Comparison of ENCODE assay signal across 23 cellular contexts in the genomic region with DNA sequence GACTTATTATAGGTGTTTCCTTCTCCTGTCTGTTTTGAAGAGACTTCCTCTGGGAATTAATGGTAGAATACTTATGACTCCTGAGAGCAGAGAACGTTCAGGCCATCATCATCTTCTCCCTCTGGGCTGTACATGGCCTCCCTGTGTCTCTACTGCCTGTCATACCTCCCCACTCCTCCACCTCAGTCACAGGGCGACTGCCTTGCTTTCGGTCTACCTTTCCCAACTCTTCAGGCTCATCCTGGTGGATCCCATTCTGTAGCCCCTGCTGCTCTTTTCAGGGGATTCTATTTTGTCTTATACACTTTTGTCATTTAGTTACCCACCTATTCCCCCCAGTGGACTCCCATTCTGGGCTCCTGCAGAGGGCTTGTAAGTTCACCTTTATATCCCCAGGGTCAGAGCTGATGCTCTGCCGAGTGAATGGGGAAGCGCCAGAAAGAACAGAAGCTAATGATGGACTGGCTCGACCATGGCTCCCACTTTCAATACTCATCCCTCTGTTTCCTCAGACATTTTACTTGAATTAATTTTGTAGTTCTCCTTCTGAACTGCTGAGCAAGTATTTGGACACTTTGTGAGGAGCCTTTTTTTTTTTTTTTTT. TPM values are rescaled to one million over a fixed set of nuclear protein-coding genes. Genes with fewer than 3 reads are reported as not detected.
DNase-seq lines count a peak whose midpoint lies in the region; TF ChIP-seq lines count a peak whose summit lies in the region.
"Had no signal": no experiment of that assay in that cellular context is flagged by ENCODE, and none has a peak within 500 bp of the region (broad histone marks: within the 10 kb centered on the region; RNA-seq: fewer than 3 reads in every experiment).

No MANE protein-coding gene starts in this region.

- no peak overlapping the region for H4K8ac ChIP-seq in neuronal stem cell (ENCODE audit: low read depth, low read length)

- H3K9me3 ChIP-seq in PC-9 (ENCODE audit: insufficient read depth, low read depth) (no peaks in the 10 kb centered on the region), fibroblast of lung (ENCODE audit: control insufficient read depth, insufficient read depth, low read depth, low read length) (no peaks in the 10 kb centered on the region), neuronal stem cell (replicated peaks in 1 of 2; ENCODE audit: control insufficient read depth in 2 of 2, insufficient read depth in 1 of 2, low read depth in 1 of 2, low read length in 2 of 2) (peaks cover 2 to 12% of the 10 kb centered on the region in 2 donors)
- H3K9me3 ChIP-seq: lower lobe of right lung had no signal

- H2AFZ ChIP-seq in PC-9 (no peak overlapping the region), fibroblast of lung (ENCODE audit: low read length) (no peak overlapping the region), neuronal stem cell (ENCODE audit: low read length) (no peak overlapping the region)

- H3K4ac ChIP-seq in neuronal stem cell (ENCODE audit: low read length) = no peak overlapping the region

- H3F3A ChIP-seq in PC-9 (ENCODE audit: insufficient read depth, low read depth) = peaks cover 81% of the 10 kb centered on the region

- no peak overlapping the region for H4K91ac ChIP-seq in neuronal stem cell (ENCODE audit: low read depth, low read length, poor library complexity)

- CTCF ChIA-PET in Calu3 (lab: Charles Lee) = interaction anchor here (0.7 to 0.8 kb wide), 2 partner anchors 20 to 73 kb away, joined by 3 read pairs; no protein-coding TSS in a partner anchor
- CTCF ChIA-PET in PC-9 (lab: Charles Lee) = no interaction called here

- no peaks in the 10 kb centered on the region for H3K79me1 ChIP-seq in neuronal stem cell (ENCODE audit: low read depth, low read length)

- no peak overlapping the region for H2BK15ac ChIP-seq in neuronal stem cell (ENCODE audit: low read length)

- H3K4me1 ChIP-seq in PC-9 (replicated peaks; ENCODE audit: insufficient read depth) = peaks cover 21% of the 10 kb centered on the region; the same call in 1 of the 2 replicates
- H3K4me1 ChIP-seq in fibroblast of lung (ENCODE audit: control insufficient read depth, extremely low read depth, insufficient read depth, low read length) = peaks cover 15% of the 10 kb centered on the region
- peaks cover 9 to 20% of the 10 kb centered on the region in 2 donors for H3K4me1 ChIP-seq in neuronal stem cell (ENCODE audit: control insufficient read depth in 2 of 2, insufficient read depth in 1 of 2, low read depth in 1 of 2, low read length in 2 of 2)

- H3K9ac ChIP-seq in fibroblast of lung (ENCODE audit: insufficient read depth, low read length) = no peak overlapping the region
- H3K9ac ChIP-seq in neuronal stem cell (ENCODE audit: low read depth, low read length, poor library complexity) = no peak overlapping the region

- H3K9me2 ChIP-seq in PC-9 (ENCODE audit: insufficient read depth) = no peaks in the 10 kb centered on the region

- WGBS in neuronal stem cell (ENCODE audit: extremely low coverage in 2 of 2, insufficient read length in 2 of 2, insufficient replicate concordance in 1 of 2), 2 donors = no CpG with 5 or more reads among the region's 6 CpGs

- H3K4me1 Mint-ChIP-seq in Calu3 (ENCODE audit: low read depth, unreplicated experiment) = peaks cover 91% of the 10 kb centered on the region

- H3K9me3 Mint-ChIP-seq in Calu3 (ENCODE audit: low read depth, unreplicated experiment) = no peaks in the 10 kb centered on the region
- H3K9me3 Mint-ChIP-seq: activated naive CD4-positive, alpha-beta T cell treated with anti-CD3 and anti-CD28 coated beads, Interleukin-2, amount 10 ng/mL, durations not matched to agents 7 days and 5 days; T-cell; type B pancreatic cell had no signal

- POLR2A ChIA-PET in PC-9 (lab: Charles Lee; ENCODE audit: unreplicated experiment) = no interaction called here

- no peak overlapping the region for H3K14ac ChIP-seq in neuronal stem cell (ENCODE audit: low read length)

- H3K27me3 Mint-ChIP-seq in Calu3 (ENCODE audit: unreplicated experiment) = no peaks in the 10 kb centered on the region
- H3K27me3 Mint-ChIP-seq: activated naive CD4-positive, alpha-beta T cell treated with anti-CD3 and anti-CD28 coated beads, Interleukin-2, amount 10 ng/mL, durations not matched to agents 7 days and 5 days; T-cell; type B pancreatic cell had no signal

- H3K4me2 ChIP-seq in PC-9 (no peak overlapping the region), fibroblast of lung (ENCODE audit: extremely low read depth, insufficient read depth, low read length) (peak overlapping the region; percentile 16), neuronal stem cell (ENCODE audit: insufficient read depth, low read length, poor library complexity, severe bottlenecking) (no peak overlapping the region)

- H2AK5ac ChIP-seq in neuronal stem cell (ENCODE audit: low read depth, low read length) = no peak overlapping the region

- H4K20me1 ChIP-seq in PC-9 (ENCODE audit: insufficient read depth) = peaks cover 98% of the 10 kb centered on the region
- H4K20me1 ChIP-seq in fibroblast of lung (ENCODE audit: control insufficient read depth, extremely low read depth, insufficient read depth, low read length) = peaks cover 4% of the 10 kb centered on the region

- peaks cover 81% of the 10 kb centered on the region for H3K36me3 Mint-ChIP-seq in Calu3 (ENCODE audit: insufficient read depth, unreplicated experiment)

- BruUV-seq in Calu3 (replicated peaks; lab: Mats Ljungman, UMichigan) = no TSS peak
- BruUV-seq in PC-9 (replicated peaks; lab: Mats Ljungman, UMichigan) = no TSS peak

- peak overlapping the region; percentile 35 for H3K4me3 Mint-ChIP-seq in Calu3 (ENCODE audit: low read depth, unreplicated experiment)
- H3K4me3 Mint-ChIP-seq: activated naive CD4-positive, alpha-beta T cell treated with anti-CD3 and anti-CD28 coated beads, Interleukin-2, amount 10 ng/mL, durations not matched to agents 7 days and 5 days; B cell; CD8-positive, alpha-beta memory T cell; type B pancreatic cell had no signal

- H3K4me3 ChIP-seq in PC-9 (no peak overlapping the region), fibroblast of lung (replicated peaks in 1 of 4; ENCODE audit: control extremely low read depth in 1 of 4, insufficient read depth in 1 of 4, low read depth in 3 of 4, low read length in 4 of 4) (no peak overlapping the region), neuronal stem cell (ENCODE audit: low read length in 2 of 2) (no peak overlapping the region), H7 (ENCODE audit: insufficient read depth, low read depth, low read length) (no peak overlapping the region)
- H3K4me3 ChIP-seq: lower lobe of right lung had no signal

- H3K79me2 ChIP-seq in PC-9 (ENCODE audit: low read depth) (peaks cover 100% of the 10 kb centered on the region), fibroblast of lung (ENCODE audit: control insufficient read depth, insufficient read depth, low read length) (peaks cover 94% of the 10 kb centered on the region)

- TF ChIP-seq CTCF in Calu3 (IDR thresholded peaks at IDR 0.05; ENCODE audit: unreplicated experiment) = no peak
- no peak for TF ChIP-seq CTCF in PC-9 (conservative IDR thresholded peaks at IDR 0.05)
- no peak for TF ChIP-seq CTCF in fibroblast of lung (conservative IDR thresholded peaks at IDR 0.05 in 1 of 2, IDR thresholded peaks at IDR 0.05 in 1 of 2; ENCODE audit: low read depth in 1 of 2, low read length in 2 of 2)

- no peak overlapping the region for H3K23ac ChIP-seq in neuronal stem cell (ENCODE audit: low read depth, low read length, poor library complexity)

- H3K27ac ChIP-seq in PC-9 (peak overlapping the region; percentile 17; the same call in 1 of the 2 replicates), fibroblast of lung (ENCODE audit: insufficient read depth, low read length) (no peak overlapping the region), neuronal stem cell (replicated peaks; ENCODE audit: low read length) (no peak overlapping the region)
- H3K27ac ChIP-seq: lower lobe of right lung had no signal

- H2BK12ac ChIP-seq in neuronal stem cell (ENCODE audit: low read length) = no peak overlapping the region

- H2BK120ac ChIP-seq in neuronal stem cell (ENCODE audit: low read depth, low read length) = no peak overlapping the region

- DNase-seq in Calu3 = no peak
- no peak for DNase-seq in PC-9
- DNase-seq in fibroblast of lung (ENCODE audit: low read depth in 2 of 2) = no peak
- DNase-seq in neuronal stem cell (ENCODE audit: low spot score) = no peak
- no peak for DNase-seq in NCI-H526 treated with DMSO at 0.1 percent for 48 hours (lab: John Stamatoyannopoulos, UW)
- no peak for DNase-seq in NCI-H1048 (lab: John Stamatoyannopoulos, UW)
- no peak for DNase-seq in NCI-H1092 (lab: John Stamatoyannopoulos, UW)
- no peak for DNase-seq in H7
- DNase-seq: activated CD4-positive, alpha-beta T cell treated with anti-CD3 and anti-CD28 coated beads, Interleukin-2, amount 50 U/mL, for 4 hours; activated naive CD4-positive, alpha-beta T cell treated with anti-CD3 and anti-CD28 coated beads, Interleukin-2, amount 10 ng/mL, durations not matched to agents 7 days and 5 days; brain microvascular endothelial cell; DMS153; kidney glomerular epithelial cell; lower lobe of right lung; NCI-H1092 treated with DMSO at 0.1 percent for 48 hours; NCI-H187 treated with DMSO at 0.1 percent for 48 hours; NCI-H524; nucleus accumbens; stimulated activated CD4-positive, alpha-beta T cell treated with anti-CD3 and anti-CD28 coated beads, Interleukin-1b, Interleukin-23, amount 100 ng/mL, for 48 hours; T-cell had no signal

- H3K27me3 ChIP-seq in PC-9 (ENCODE audit: insufficient read depth, low read depth) (no peaks in the 10 kb centered on the region), fibroblast of lung (ENCODE audit: control insufficient read depth, insufficient read depth, low read length) (no peaks in the 10 kb centered on the region), neuronal stem cell (ENCODE audit: control insufficient read depth in 3 of 3, insufficient read depth in 3 of 3, low read depth in 1 of 3, low read length in 3 of 3) (no peaks in the 10 kb centered on the region), H7 (ENCODE audit: control insufficient read depth, insufficient read depth, low read length) (no peaks in the 10 kb centered on the region)
- H3K27me3 ChIP-seq: brain microvascular endothelial cell had no signal

- peak overlapping the region; percentile 70 for H3K27ac Mint-ChIP-seq in Calu3 (ENCODE audit: unreplicated experiment)
- H3K27ac Mint-ChIP-seq: activated naive CD4-positive, alpha-beta T cell treated with anti-CD3 and anti-CD28 coated beads, Interleukin-2, amount 10 ng/mL, durations not matched to agents 7 days and 5 days; B cell; type B pancreatic cell had no signal

- H2BK5ac ChIP-seq in neuronal stem cell (ENCODE audit: low read length) = no peak overlapping the region

- H3K36me3 ChIP-seq in PC-9 (ENCODE audit: low read depth) = peaks cover 80% of the 10 kb centered on the region
- peaks cover 3% of the 10 kb centered on the region for H3K36me3 ChIP-seq in fibroblast of lung (ENCODE audit: control insufficient read depth, insufficient read depth, low read length)
- peaks cover 0 to 51% of the 10 kb centered on the region in 2 donors for H3K36me3 ChIP-seq in neuronal stem cell (replicated peaks in 1 of 2; ENCODE audit: control insufficient read depth in 2 of 2, insufficient read depth in 2 of 2, low read length in 2 of 2)
- H3K36me3 ChIP-seq in H7 (replicated peaks; ENCODE audit: control insufficient read depth, insufficient read depth, low read length) = no peaks in the 10 kb centered on the region
- H3K36me3 ChIP-seq: lower lobe of right lung had no signal

- peak overlapping the region; percentile 58 for H3K18ac ChIP-seq in neuronal stem cell (ENCODE audit: low read length)

- intact Hi-C loops in Calu3 (cut with micrococcal nuclease; ENCODE audit: unreplicated experiment) = loop anchor here (5.0 kb wide), 1 partner anchor 194 kb away; no protein-coding TSS in a partner anchor
- intact Hi-C loops in PC-9 (cut with micrococcal nuclease; ENCODE audit: unreplicated experiment) = no loop called here

RNA-seq across cellular contexts. Expression of a gene that starts 28.6 kb away (rescaled TPM):
- total RNA-seq in Calu3 (2022) (345 and 453 TPM in 2 replicates), PC-9 (2021) (79.4 and 106 TPM in 2 replicates), fibroblast of lung (47.5 and 76.8 TPM in 2 replicates)
- polyA plus RNA-seq in fibroblast of lung = 19.5 and 26.1 TPM in 2 replicates
- polyA plus RNA-seq in fibroblast of lung (2012) = 41.6 and 71.2 TPM in 2 replicates
- polyA minus RNA-seq in fibroblast of lung (ENCODE audit: low replicate concordance) = 279 and 321 TPM in 2 replicates
- 18.4 TPM for polyA plus RNA-seq in neuronal stem cell (2013, experiment 1 of 2)
- 20.5 TPM for polyA plus RNA-seq in neuronal stem cell (2013, experiment 2 of 2)
- 24.2 and 28.7 TPM in 2 replicates for total RNA-seq in H7 (2014; rRNA removed; shearing (Covaris generic))
